Comparison of ENCODE assay signal across 21 cellular contexts in the genomic region with DNA sequence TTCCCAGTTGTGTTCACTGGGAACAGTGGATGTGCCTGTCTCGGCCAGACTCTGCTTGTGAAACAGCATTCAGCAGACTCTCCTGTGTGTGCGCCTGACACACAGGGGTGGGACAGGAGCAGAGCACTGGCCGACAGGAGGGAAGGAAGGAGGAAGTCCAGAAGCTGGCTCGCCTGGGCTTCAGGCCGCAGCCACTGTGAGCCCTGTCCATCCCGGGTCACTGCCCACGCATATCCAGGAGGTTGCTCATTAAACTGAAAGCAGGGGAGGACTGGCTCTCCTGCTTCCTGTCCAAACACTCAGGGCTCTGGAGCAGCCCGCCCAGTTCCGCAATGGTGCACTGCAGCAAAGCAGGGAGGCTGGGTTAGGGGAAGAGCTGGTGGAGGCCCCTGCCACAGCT.
DNase-seq lines count a peak whose midpoint lies in the region; ATAC-seq, FAIRE-seq and TF ChIP-seq lines count a peak whose summit lies in the region.
"Had no signal": no experiment of that assay in that cellular context is flagged by ENCODE, and none has a peak within 500 bp of the region (broad histone marks: within the 10 kb centered on the region; RNA-seq: fewer than 3 reads in every experiment).

No MANE protein-coding gene starts in this region.

- 0 out of 2 replicates have a peak overlapping the region, but pooled peaks have one; percentile 61 for H2BK15ac ChIP-seq in H1 (ENCODE audit: low read length)

- H3K9me3 ChIP-seq in H1 (ENCODE audit: insufficient read depth in 2 of 2, low read depth in 1 of 2, low read length in 1 of 2) = peaks cover 0 to 3% of the 10 kb centered on the region in 2 experiments; a peak in 1 of 4 replicates
- H3K9me3 ChIP-seq: BE2C, colonic mucosa, psoas muscle, thoracic aorta had no signal

- H2BK20ac ChIP-seq in H1 (ENCODE audit: low read length) = no peak overlapping the region

- H4K20me1 ChIP-seq in H1 (replicated peaks in 1 of 2; ENCODE audit: control insufficient read depth in 1 of 2, insufficient read depth in 2 of 2, low read length in 2 of 2) = no peaks in the 10 kb centered on the region

- FAIRE-seq in H1 (lab: Jason Lieb, UNC) = no peak
- FAIRE-seq: GM12892 had no signal

- H3K9ac ChIP-seq in H1 (replicated peaks in 1 of 4; ENCODE audit: extremely low read depth in 1 of 4, low read depth in 3 of 4, low read length in 3 of 4) = no peak overlapping the region

- H2AK5ac ChIP-seq in H1 (ENCODE audit: low read depth, low read length) = 0 out of 2 replicates have a peak overlapping the region, but pooled peaks have one; percentile 16

- TF ChIP-seq EP300 in H1 (IDR thresholded peaks at IDR 0.05; ENCODE audit: borderline replicate concordance in 1 of 2, low read depth in 2 of 2, low read length in 2 of 2) = no peak

- H4K8ac ChIP-seq in H1 (ENCODE audit: extremely low read depth, insufficient read depth, low read length) = no peak overlapping the region

- ATAC-seq in left lobe of liver (peak; percentile 90), sciatic nerve (peak; percentile 38), HG02610 (IDR thresholded peaks at IDR 0.05; ENCODE audit: unreplicated experiment) (no peak), GM21528 (IDR thresholded peaks at IDR 0.05; ENCODE audit: low FRiP score, unreplicated experiment) (no peak)
- ATAC-seq: T-helper 17 cell had no signal

- H3K27ac ChIP-seq in H1 (ENCODE audit: low read depth, low read length) = no peak overlapping the region
- H3K27ac ChIP-seq: colonic mucosa, esophagus muscularis mucosa, psoas muscle, thoracic aorta had no signal

- no peak overlapping the region; the same call in 1 of the 2 replicates for H2AFZ ChIP-seq in H1 (ENCODE audit: low read length)

- CTCF ChIA-PET in H1 (lab: Charles Lee; ENCODE audit: partially characterized antibody) = interaction anchor here (1.0 to 4.5 kb wide), 9 partner anchors 9 to 483 kb away, joined by 3 to 11 read pairs (median 4); no protein-coding TSS in a partner anchor

- H2BK120ac ChIP-seq in H1 (replicated peaks; ENCODE audit: low read depth, low read length) = no peak overlapping the region

- DNase-seq in NB4 (ENCODE audit: low read depth) = peak; percentile 37
- no peak for DNase-seq in H1 (ENCODE audit: low read depth in 1 of 2, low spot score in 2 of 2)
- peak; percentile 67 for DNase-seq in left lobe of liver (ENCODE audit: low spot score)
- DNase-seq in sciatic nerve (ENCODE audit: low spot score) = no peak
- DNase-seq in NCI-H82 (lab: John Stamatoyannopoulos, UW) = no peak
- no peak for DNase-seq in NCI-H128 (lab: John Stamatoyannopoulos, UW; ENCODE audit: unreplicated experiment)
- DNase-seq: activated T-cell treated with anti-CD3 and anti-CD28 coated beads, Interleukin-2, amount 50 U/mL, for 1 hour; BE2C; colonic mucosa; MM.1S; NCI-H2107; NCI-H774; RPMI8226; stimulated activated CD4-positive, alpha-beta T cell treated with anti-CD3 and anti-CD28 coated beads, Interleukin-1b, Interleukin-23, amount 100 ng/mL, for 48 hours; T-helper 17 cell had no signal

- WGBS in H1 (ENCODE audit: extremely low coverage in 1 of 2, insufficient coverage in 1 of 2, insufficient read length in 1 of 2, insufficient replicate concordance in 2 of 2, low coverage in 1 of 2, low lambda C conversion rate in 2 of 2, missing lambda C conversion rate in 1 of 2), 2 experiments = 80% methylated on average over 9 of the region's 9 CpGs; no CpG with 5 or more reads in 1 of the 2 experiments

- no peak overlapping the region for H4K5ac ChIP-seq in H1 (ENCODE audit: insufficient read length, low read depth, low read length)

- H3K23ac ChIP-seq in H1 (ENCODE audit: insufficient read length) = no peak overlapping the region

- H3K4me3 ChIP-seq in NB4 (ENCODE audit: low read depth, low read length) = no peak overlapping the region
- H3K4me3 ChIP-seq in H1 (ENCODE audit: extremely low read depth in 1 of 4, insufficient read depth in 2 of 4, low read depth in 3 of 4, low read length in 4 of 4) = no peak overlapping the region
- H3K4me3 ChIP-seq: colonic mucosa, esophagus muscularis mucosa, psoas muscle, thoracic aorta had no signal

- peak overlapping the region; percentile 68; the same call in 1 of the 2 replicates for H2BK12ac ChIP-seq in H1 (ENCODE audit: low read depth, low read length)

- no peak for TF ChIP-seq CTCF in NB4 (IDR thresholded peaks at IDR 0.05; ENCODE audit: low read depth, low read length)
- TF ChIP-seq CTCF in H1 (IDR thresholded peaks at IDR 0.05; ENCODE audit: control extremely low read depth in 1 of 3, insufficient read depth in 1 of 3, low read depth in 1 of 3, low read length in 3 of 3) = no peak

- no peak overlapping the region for H2BK5ac ChIP-seq in H1 (ENCODE audit: low read depth, low read length)

- H3K27me3 ChIP-seq in H1 (replicated peaks in 1 of 4; ENCODE audit: control insufficient read depth in 3 of 4, extremely low read depth in 1 of 4, insufficient read depth in 3 of 4, low read length in 3 of 4) = no peaks in the 10 kb centered on the region
- H3K27me3 ChIP-seq: BE2C, colonic mucosa had no signal

- no peak for TF ChIP-seq RAD21 in H1 (IDR thresholded peaks at IDR 0.05 in 1 of 2, conservative IDR thresholded peaks at IDR 0.05 in 1 of 2; ENCODE audit: low read depth in 2 of 2, low read length in 2 of 2)

- no peak overlapping the region for H3K14ac ChIP-seq in H1 (ENCODE audit: insufficient read length)

- H3K36me3 ChIP-seq in H1 (ENCODE audit: control insufficient read depth in 2 of 4, insufficient read depth in 4 of 4, low read length in 3 of 4) = no peaks in the 10 kb centered on the region
- H3K36me3 ChIP-seq: BE2C, colonic mucosa, esophagus muscularis mucosa, thoracic aorta had no signal

- H3K23me2 ChIP-seq in H1 (ENCODE audit: low read depth, low read length) = no peaks in the 10 kb centered on the region

- POLR2A ChIA-PET in H1 (lab: Charles Lee; ENCODE audit: partially characterized antibody) = interaction anchor here (0.9 kb wide), 2 partner anchors 21 to 43 kb away, joined by 3 read pairs; no protein-coding TSS in a partner anchor

- H3K79me2 ChIP-seq in H1 (ENCODE audit: control insufficient read depth in 1 of 2, insufficient read depth in 2 of 2, low read length in 2 of 2) = no peaks in the 10 kb centered on the region

- H3K4me1 ChIP-seq in H1 (replicated peaks in 1 of 4; ENCODE audit: control insufficient read depth in 3 of 4, insufficient read depth in 4 of 4, low read length in 3 of 4) = peaks cover 0 to 14% (median 6%) of the 10 kb centered on the region in 4 experiments; a peak in 6 of 7 replicates
- H3K4me1 ChIP-seq: colonic mucosa, psoas muscle had no signal

- H3K4ac ChIP-seq in H1 (replicated peaks; ENCODE audit: insufficient read length, low read depth, low read length) = no peak overlapping the region

- no peak overlapping the region for H3K18ac ChIP-seq in H1 (ENCODE audit: extremely low read depth, low read length)

- H3K56ac ChIP-seq in H1 (replicated peaks; ENCODE audit: insufficient read length, low read depth, low read length) = no peak overlapping the region

- no peak for TF ChIP-seq POLR2A in NB4 (IDR thresholded peaks at IDR 0.05; ENCODE audit: extremely low read depth, insufficient read length)
- TF ChIP-seq POLR2A in H1 (IDR thresholded peaks at IDR 0.05; ENCODE audit: control extremely low read depth in 1 of 2, low read depth in 2 of 2, low read length in 2 of 2) = no peak

- no peaks in the 10 kb centered on the region for H3K79me1 ChIP-seq in H1 (ENCODE audit: low read depth, low read length)

- H3K4me2 ChIP-seq in H1 (ENCODE audit: insufficient read depth in 1 of 2, low read depth in 2 of 2, low read length in 2 of 2) = no peak overlapping the region

- H4K91ac ChIP-seq in H1 (replicated peaks; ENCODE audit: insufficient read length, low read length) = no peak overlapping the region

- intact Hi-C loops in sciatic nerve (cut with DNase I) = no loop called here

TF ChIP-seq in H1, 55 proteins besides CTCF, POLR2A, EP300 and RAD21 (continues in another document):
- TF ChIP-seq CBX5 (IDR thresholded peaks at IDR 0.05; ENCODE audit: low read depth, low read length) (no peak), SIN3A (conservative IDR thresholded peaks at IDR 0.05 in 1 of 2, IDR thresholded peaks at IDR 0.05 in 1 of 2; ENCODE audit: low read depth in 1 of 2, low read length in 2 of 2) (no peak), NRF1 (IDR thresholded peaks at IDR 0.05; ENCODE audit: low read depth, low read length) (no peak), ASH2L (IDR thresholded peaks at IDR 0.05; ENCODE audit: low read length) (no peak), CEBPB (IDR thresholded peaks at IDR 0.05; ENCODE audit: low read depth, low read length) (no peak), BACH1 (IDR thresholded peaks at IDR 0.05; ENCODE audit: low read length) (no peak), SIRT6 (IDR thresholded peaks at IDR 0.05; ENCODE audit: low read length) (no peak), RBBP5 (IDR thresholded peaks at IDR 0.05; ENCODE audit: borderline replicate concordance, low read depth, low read length) (no peak), GTF2F1 (IDR thresholded peaks at IDR 0.05; ENCODE audit: borderline replicate concordance, low read depth, low read length) (no peak), SP2 (IDR thresholded peaks at IDR 0.05; ENCODE audit: low read length) (no peak), SIX5 (IDR thresholded peaks at IDR 0.05; ENCODE audit: low read depth, low read length) (no peak), TAF1 (IDR thresholded peaks at IDR 0.05; ENCODE audit: low read depth, low read length) (no peak), CBX8 (IDR thresholded peaks at IDR 0.05; ENCODE audit: borderline replicate concordance, low read depth, low read length) (no peak), FOSL1 (IDR thresholded peaks at IDR 0.05; ENCODE audit: insufficient read depth, low read depth, low read length) (no peak), KDM4A (IDR thresholded peaks at IDR 0.05; ENCODE audit: low read depth, low read length, severe bottlenecking) (no peak), MAFK (IDR thresholded peaks at IDR 0.05; ENCODE audit: low read depth, low read length) (no peak)
- TF ChIP-seq, protein P1, sequence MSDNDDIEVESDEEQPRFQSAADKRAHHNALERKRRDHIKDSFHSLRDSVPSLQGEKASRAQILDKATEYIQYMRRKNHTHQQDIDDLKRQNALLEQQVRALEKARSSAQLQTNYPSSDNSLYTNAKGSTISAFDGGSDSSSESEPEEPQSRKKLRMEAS (IDR thresholded peaks at IDR 0.05) = no peak

Comparison
In these comparisons a context has a peak if more than half of its experiments do, and no peak if none do; other contexts are left out.
1. DNase-seq: peak in NB4 (single experiment) and left lobe of liver (single experiment); none in H1 (0 of 2), sciatic nerve (single experiment), NCI-H82 (single experiment) and NCI-H128 (single experiment).
2. ATAC-seq: peak in left lobe of liver (single experiment) and sciatic nerve (single experiment); none in HG02610 (single experiment) and GM21528 (single experiment).